ENCODE assay signal across 16 cellular contexts in the genomic region with DNA sequence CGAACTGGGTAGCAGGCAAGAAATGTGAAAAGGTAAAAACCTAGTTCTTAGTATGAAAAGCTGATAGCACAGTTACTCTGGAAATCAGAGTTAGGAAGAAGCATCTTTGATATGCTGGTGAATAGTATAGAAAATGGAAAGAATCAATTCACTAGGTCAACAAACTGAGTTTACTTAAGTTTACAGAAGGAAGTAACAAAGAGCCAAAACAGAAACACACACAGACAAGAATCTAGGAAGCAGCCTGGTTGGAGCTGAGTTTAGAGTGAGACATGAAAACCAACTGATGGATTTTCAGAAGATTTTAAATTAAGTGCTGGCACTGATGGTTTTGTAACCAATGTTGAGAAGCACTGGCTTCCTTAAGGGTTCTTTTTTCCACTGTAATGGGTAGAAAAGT.
"Had no signal": no experiment of that assay in that cellular context is flagged by ENCODE, and none has a peak within 500 bp of the region (broad histone marks: within the 10 kb centered on the region; RNA-seq: fewer than 3 reads in every experiment).

No MANE protein-coding gene starts in this region.

- H3K36me3 Mint-ChIP-seq: naive B cell; stimulated activated effector memory CD8-positive, alpha-beta T cell treated with anti-CD3 and anti-CD28 coated beads, Interleukin-12 subunit alpha, Interleukin-12 subunit beta, amount 100 ng/mL, for 72 hours had no signal

- H3K4me3 Mint-ChIP-seq: naive B cell; stimulated activated effector memory CD8-positive, alpha-beta T cell treated with anti-CD3 and anti-CD28 coated beads, Interleukin-12 subunit alpha, Interleukin-12 subunit beta, amount 100 ng/mL, for 72 hours had no signal

- FAIRE-seq: endometrium, frontal cortex had no signal

- H3K4me3 ChIP-seq: heart left ventricle, right atrium auricular region, smooth muscle cell, suprapubic skin, tibial artery had no signal

- H3K36me3 ChIP-seq: heart left ventricle, neutrophil, right atrium auricular region, suprapubic skin, tibial artery had no signal

- H3K4me1 Mint-ChIP-seq: naive B cell; stimulated activated effector memory CD8-positive, alpha-beta T cell treated with anti-CD3 and anti-CD28 coated beads, Interleukin-12 subunit alpha, Interleukin-12 subunit beta, amount 100 ng/mL, for 72 hours had no signal

- DNase-seq: effector memory CD4-positive, alpha-beta T cell; heart left ventricle; hippocampal formation; naive B cell; stimulated activated CD4-positive, alpha-beta T cell treated with anti-CD3 and anti-CD28 coated beads, Interleukin-4, amount 100 ng/mL, for 1 hour; stimulated activated CD8-positive, alpha-beta memory T cell treated with anti-CD3 and anti-CD28 coated beads, Interleukin-4, amount 100 ng/mL, for 48 hours; stimulated activated naive CD8-positive, alpha-beta T cell treated with anti-CD3 and anti-CD28 coated beads, Interleukin-15, Interleukin-2, amounts not matched to agents 100 U/mL and 50 U/mL, for 24 hours; tibial artery had no signal

- H3K4me1 ChIP-seq: right atrium auricular region, suprapubic skin, tibial artery had no signal

- ATAC-seq: esophagus mucosa; stimulated activated effector memory CD8-positive, alpha-beta T cell treated with anti-CD3 and anti-CD28 coated beads, Interleukin-12 subunit alpha, Interleukin-12 subunit beta, amount 100 ng/mL, for 72 hours; stimulated activated naive CD8-positive, alpha-beta T cell treated with anti-CD3 and anti-CD28 coated beads, Interleukin-15, Interleukin-2, amounts not matched to agents 100 U/mL and 50 U/mL, for 24 hours had no signal

- H3K9me3 ChIP-seq: heart left ventricle, neutrophil, right atrium auricular region, suprapubic skin, tibial artery had no signal

- H3K27ac ChIP-seq: heart left ventricle, neutrophil, suprapubic skin, tibial artery had no signal

- H3K9me3 Mint-ChIP-seq: stimulated activated effector memory CD8-positive, alpha-beta T cell treated with anti-CD3 and anti-CD28 coated beads, Interleukin-12 subunit alpha, Interleukin-12 subunit beta, amount 100 ng/mL, for 72 hours had no signal

- H3K27me3 ChIP-seq: heart left ventricle, neutrophil, right atrium auricular region, suprapubic skin, tibial artery had no signal

- H3K27ac Mint-ChIP-seq: naive B cell; stimulated activated effector memory CD8-positive, alpha-beta T cell treated with anti-CD3 and anti-CD28 coated beads, Interleukin-12 subunit alpha, Interleukin-12 subunit beta, amount 100 ng/mL, for 72 hours had no signal
